In the genomic region with DNA sequence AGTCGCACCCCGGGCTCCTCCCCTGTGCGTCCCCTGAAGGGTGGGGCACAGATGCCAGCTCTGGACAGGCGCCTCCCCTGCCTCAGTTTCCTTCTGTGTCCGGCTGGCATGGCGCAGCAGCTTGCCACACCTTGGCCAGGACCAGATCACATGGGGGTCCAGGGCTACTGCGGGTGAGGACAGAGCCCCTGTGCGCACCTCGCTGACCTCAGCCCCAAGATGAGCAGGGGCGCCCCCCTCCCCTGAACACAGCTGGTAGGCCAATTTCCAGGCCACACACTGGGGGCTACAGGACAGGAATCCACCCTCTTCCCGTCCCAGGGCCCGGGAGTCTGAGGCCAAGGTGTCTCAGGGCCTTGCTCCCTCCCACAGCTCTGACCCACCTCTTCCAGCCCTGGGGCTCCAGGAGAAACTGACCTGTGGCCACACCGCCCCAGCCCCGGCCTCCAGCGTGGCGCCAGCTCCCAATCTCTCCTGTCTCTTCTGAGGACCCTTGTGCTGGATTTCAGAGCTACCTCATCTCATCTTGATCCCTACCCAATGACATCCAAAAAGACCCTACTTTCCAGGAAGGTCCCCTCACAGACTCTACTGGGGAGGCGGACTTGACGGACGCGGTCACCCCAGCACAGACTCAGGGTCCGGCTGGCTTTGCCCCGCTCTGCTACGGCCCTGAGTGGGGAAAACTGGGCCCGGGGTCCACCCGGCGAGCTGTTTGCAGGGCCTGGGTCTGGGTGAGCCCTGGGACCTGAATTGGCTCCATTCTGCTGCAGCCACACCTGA, we compare ENCODE assay signal across 20 cellular contexts. TPM values are rescaled to one million over a fixed set of nuclear protein-coding genes. Genes with fewer than 3 reads are reported as not detected.
A peak's percentile ranks its signal among the peaks of the same experiment; 100 is the strongest.
DNase-seq lines count a peak whose midpoint lies in the region; ATAC-seq and TF ChIP-seq lines count a peak whose summit lies in the region.
"Had no signal": no experiment of that assay in that cellular context is flagged by ENCODE, and none has a peak within 500 bp of the region (broad histone marks: within the 10 kb centered on the region; RNA-seq: fewer than 3 reads in every experiment).

No MANE protein-coding gene starts in this region.

- H3K4me3 ChIP-seq in GM23338: no peak overlapping the region

- H3K9me2 ChIP-seq in GM23338 (ENCODE audit: insufficient read depth): no peaks in the 10 kb centered on the region

- H3K4me1 ChIP-seq in GM23338 (ENCODE audit: insufficient read depth): peaks cover 19% of the 10 kb centered on the region
- H3K4me1 ChIP-seq: BE2C had no signal

- POLR2A ChIA-PET in WTC11 (lab: Charles Lee): interaction anchor here (0.6 kb wide), 1 partner anchor 27 kb away, joined by 5 read pairs; no protein-coding TSS in a partner anchor

- H3K36me3 Mint-ChIP-seq in GM23338 (ENCODE audit: low read depth) (peaks cover 29% of the 10 kb centered on the region), WTC11 (peaks cover 24% of the 10 kb centered on the region), nephron progenitor cell (ENCODE audit: low read depth) (peaks cover 43% of the 10 kb centered on the region)

- no peaks in the 10 kb centered on the region; the same call in 1 of the 2 replicates for H4K20me1 ChIP-seq in GM23338 (replicated peaks; ENCODE audit: insufficient read depth)

- H3K27ac ChIP-seq in GM23338 (ENCODE audit: low read depth): peak overlapping the region; percentile 55; the same call in 1 of the 2 replicates

- H3K4me3 Mint-ChIP-seq in GM23338 (peak overlapping the region; percentile 36; the same call in 1 of the 3 replicates), WTC11 (no peak overlapping the region), nephron progenitor cell (no peak overlapping the region)
- H3K4me3 Mint-ChIP-seq: HFFc6 had no signal

- no peaks in the 10 kb centered on the region for H3K79me2 ChIP-seq in GM23338 (replicated peaks; ENCODE audit: insufficient read depth)

- peak overlapping the region; percentile 69; the same call in 1 of the 2 replicates for H3K4me2 ChIP-seq in GM23338

- no peaks in the 10 kb centered on the region for H3F3A ChIP-seq in GM23338 (replicated peaks; ENCODE audit: low read depth)

- TF ChIP-seq CTCF in GM23338 (conservative IDR thresholded peaks at IDR 0.05; ENCODE audit: low read depth in 2 of 2) (no peak), WTC11 (IDR thresholded peaks at IDR 0.05) (no peak), nephron progenitor cell (IDR thresholded peaks at IDR 0.05) (no peak)

- peaks cover 3% of the 10 kb centered on the region; the same call in 1 of the 2 replicates for H3K36me3 ChIP-seq in GM23338 (ENCODE audit: insufficient read depth)

- ATAC-seq in GM23338 (no peak), WTC11 (no peak; the same call in 1 of the 2 replicates)
- ATAC-seq: SK-N-SH treated with all-trans-retinoic acid at 6 μM for 48 hours had no signal

- H3K9me3 Mint-ChIP-seq in GM23338 (peaks cover 4% of the 10 kb centered on the region; the same call in 1 of the 3 replicates), WTC11 (peaks cover 5% of the 10 kb centered on the region), nephron progenitor cell (peaks cover 19% of the 10 kb centered on the region)
- H3K9me3 Mint-ChIP-seq: CD4-positive, CD25-positive, alpha-beta regulatory T cell had no signal

- H3K4me1 Mint-ChIP-seq in GM23338: peaks cover 24% of the 10 kb centered on the region
- peaks cover 10% of the 10 kb centered on the region for H3K4me1 Mint-ChIP-seq in WTC11
- H3K4me1 Mint-ChIP-seq in nephron progenitor cell: peaks cover 30% of the 10 kb centered on the region

- H3K27ac Mint-ChIP-seq in GM23338 (peak overlapping the region; percentile 93), WTC11 (peak overlapping the region; percentile 98), nephron progenitor cell (peak overlapping the region; percentile 68)

- no peaks in the 10 kb centered on the region for H3K27me3 ChIP-seq in GM23338 (ENCODE audit: insufficient read depth)
- H3K27me3 ChIP-seq: BE2C had no signal

- no peak for DNase-seq in GM23338 (ENCODE audit: low spot score)
- no peak for DNase-seq in WTC11 (ENCODE audit: low spot score)
- no peak for DNase-seq in nephron progenitor cell
- no peak for DNase-seq in activated CD4-positive, alpha-beta T cell treated with anti-CD3 and anti-CD28 coated beads, Interleukin-2, amount 50 U/mL, for 1 hour
- no peak for DNase-seq in H4 (ENCODE audit: low spot score)
- DNase-seq in NCI-H2227 treated with DMSO at 0.1 percent for 48 hours (lab: John Stamatoyannopoulos, UW): no peak
- DNase-seq: BE2C; CD4-positive, CD25-positive, alpha-beta regulatory T cell; DMS153; GDM1; HFFc6; NCI-H1417; NCI-H187; NCI-H2107; NCI-H510A treated with DMSO at 0.1 percent for 48 hours; NCI-H774; OCI-M1; RPMI8226; SIG-M5 had no signal

- H2AFZ ChIP-seq in GM23338: no peak overlapping the region

- H3K27me3 Mint-ChIP-seq in GM23338 (ENCODE audit: insufficient read depth, low read depth, poor library complexity): peaks cover 13% of the 10 kb centered on the region
- H3K27me3 Mint-ChIP-seq in WTC11 (ENCODE audit: low read depth): no peaks in the 10 kb centered on the region
- no peaks in the 10 kb centered on the region for H3K27me3 Mint-ChIP-seq in nephron progenitor cell (ENCODE audit: low read depth, poor library complexity)
- H3K27me3 Mint-ChIP-seq: CD4-positive, CD25-positive, alpha-beta regulatory T cell had no signal

- CTCF ChIA-PET in WTC11 (lab: Charles Lee): interaction anchor here (0.7 to 1.8 kb wide), 6 partner anchors 12 to 99 kb away, joined by 3 to 11 read pairs (median 4); no protein-coding TSS in a partner anchor

TF ChIP-seq in GM23338, 12 proteins besides CTCF, POLR2A, EP300 and RAD21:
- TF ChIP-seq ZNF114 (CRISPR knock-in tag; IDR thresholded peaks at IDR 0.05) (no peak), POLR2AphosphoS5 (IDR thresholded peaks at IDR 0.05; ENCODE audit: low read depth) (no peak), NANOG (IDR thresholded peaks at IDR 0.05; ENCODE audit: borderline replicate concordance) (no peak), CREB1 (CRISPR knock-in tag; IDR thresholded peaks at IDR 0.05; ENCODE audit: low read depth) (no peak), JUNB (IDR thresholded peaks at IDR 0.05; ENCODE audit: unreplicated experiment) (no peak)

TF ChIP-seq in WTC11, 78 proteins besides CTCF, POLR2A, EP300 and RAD21:
- TF ChIP-seq TEAD4 (CRISPR knock-in tag; IDR thresholded peaks at IDR 0.05) (no peak), NR2C2 (CRISPR knock-in tag; IDR thresholded peaks at IDR 0.05) (no peak), ZNF232 (CRISPR knock-in tag; IDR thresholded peaks at IDR 0.05) (no peak)
- TF ChIP-seq, protein P1, sequence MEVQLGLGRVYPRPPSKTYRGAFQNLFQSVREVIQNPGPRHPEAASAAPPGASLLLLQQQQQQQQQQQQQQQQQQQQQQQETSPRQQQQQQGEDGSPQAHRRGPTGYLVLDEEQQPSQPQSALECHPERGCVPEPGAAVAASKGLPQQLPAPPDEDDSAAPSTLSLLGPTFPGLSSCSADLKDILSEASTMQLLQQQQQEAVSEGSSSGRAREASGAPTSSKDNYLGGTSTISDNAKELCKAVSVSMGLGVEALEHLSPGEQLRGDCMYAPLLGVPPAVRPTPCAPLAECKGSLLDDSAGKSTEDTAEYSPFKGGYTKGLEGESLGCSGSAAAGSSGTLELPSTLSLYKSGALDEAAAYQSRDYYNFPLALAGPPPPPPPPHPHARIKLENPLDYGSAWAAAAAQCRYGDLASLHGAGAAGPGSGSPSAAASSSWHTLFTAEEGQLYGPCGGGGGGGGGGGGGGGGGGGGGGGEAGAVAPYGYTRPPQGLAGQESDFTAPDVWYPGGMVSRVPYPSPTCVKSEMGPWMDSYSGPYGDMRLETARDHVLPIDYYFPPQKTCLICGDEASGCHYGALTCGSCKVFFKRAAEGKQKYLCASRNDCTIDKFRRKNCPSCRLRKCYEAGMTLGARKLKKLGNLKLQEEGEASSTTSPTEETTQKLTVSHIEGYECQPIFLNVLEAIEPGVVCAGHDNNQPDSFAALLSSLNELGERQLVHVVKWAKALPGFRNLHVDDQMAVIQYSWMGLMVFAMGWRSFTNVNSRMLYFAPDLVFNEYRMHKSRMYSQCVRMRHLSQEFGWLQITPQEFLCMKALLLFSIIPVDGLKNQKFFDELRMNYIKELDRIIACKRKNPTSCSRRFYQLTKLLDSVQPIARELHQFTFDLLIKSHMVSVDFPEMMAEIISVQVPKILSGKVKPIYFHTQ (CRISPR knock-in tag; IDR thresholded peaks at IDR 0.05): no peak
- TF ChIP-seq, protein P2, sequence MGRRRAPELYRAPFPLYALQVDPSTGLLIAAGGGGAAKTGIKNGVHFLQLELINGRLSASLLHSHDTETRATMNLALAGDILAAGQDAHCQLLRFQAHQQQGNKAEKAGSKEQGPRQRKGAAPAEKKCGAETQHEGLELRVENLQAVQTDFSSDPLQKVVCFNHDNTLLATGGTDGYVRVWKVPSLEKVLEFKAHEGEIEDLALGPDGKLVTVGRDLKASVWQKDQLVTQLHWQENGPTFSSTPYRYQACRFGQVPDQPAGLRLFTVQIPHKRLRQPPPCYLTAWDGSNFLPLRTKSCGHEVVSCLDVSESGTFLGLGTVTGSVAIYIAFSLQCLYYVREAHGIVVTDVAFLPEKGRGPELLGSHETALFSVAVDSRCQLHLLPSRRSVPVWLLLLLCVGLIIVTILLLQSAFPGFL (CRISPR knock-in tag; IDR thresholded peaks at IDR 0.05; ENCODE audit: borderline replicate concordance): 0 out of 2 replicates have a peak, but pooled peaks have one; percentile 15
TF ChIP-seq in WTC11: peak in this region for 1.

RNA-seq across cellular contexts. Expression of a gene that starts 28.2 kb away (rescaled TPM):
- 28.0 and 35.4 TPM in 2 replicates for total RNA-seq in GM23338 (2014; rRNA removed; shearing (Covaris generic))
- polyA plus RNA-seq in GM23338 (2016; fragmentation: Nextera tagmentation; extraction: Ambion mirVana): 6.3 and 6.9 TPM in 2 replicates
- 40.7 to 57.3 TPM (median 48.0 TPM) in 3 replicates for total RNA-seq in WTC11 (2021)
- total RNA-seq in H4 (2014; rRNA removed; shearing (Covaris generic)): 8.6 and 14.8 TPM in 2 replicates

RNA-seq across cellular contexts. Expression of a gene that starts 42.0 kb away (rescaled TPM):
- total RNA-seq in GM23338 (2014; rRNA removed; shearing (Covaris generic)): 284 and 351 TPM in 2 replicates
- polyA plus RNA-seq in GM23338 (2016; fragmentation: Nextera tagmentation; extraction: Ambion mirVana): 543 and 573 TPM in 2 replicates
- 363 to 377 TPM (median 368 TPM) in 3 replicates for total RNA-seq in WTC11 (2021)
- 470 and 493 TPM in 2 replicates for total RNA-seq in H4 (2014; rRNA removed; shearing (Covaris generic))

RNA-seq across cellular contexts. Expression of a gene that starts 50.7 kb away (rescaled TPM):
- 257 and 303 TPM in 2 replicates for total RNA-seq in GM23338 (2014; rRNA removed; shearing (Covaris generic))
- 254 and 286 TPM in 2 replicates for polyA plus RNA-seq in GM23338 (2016; fragmentation: Nextera tagmentation; extraction: Ambion mirVana)
- total RNA-seq in WTC11 (2021): 275 to 291 TPM (median 287 TPM) in 3 replicates
- 237 and 244 TPM in 2 replicates for total RNA-seq in H4 (2014; rRNA removed; shearing (Covaris generic))

RNA-seq across cellular contexts. Expression of a gene that starts 59.8 kb away (rescaled TPM):
- 84.4 and 96.5 TPM in 2 replicates for total RNA-seq in GM23338 (2014; rRNA removed; shearing (Covaris generic))
- 19.4 and 23.7 TPM in 2 replicates for polyA plus RNA-seq in GM23338 (2016; fragmentation: Nextera tagmentation; extraction: Ambion mirVana)
- 106 to 112 TPM (median 106 TPM) in 3 replicates for total RNA-seq in WTC11 (2021)
- total RNA-seq in H4 (2014; rRNA removed; shearing (Covaris generic)): 17.4 and 28.7 TPM in 2 replicates
